Comparison of ENCODE assay signal across 1 cellular context in genomic region chr2:100262555-100263320, GRCh38.
TF ChIP-seq lines count a peak whose summit lies in the region.

No MANE protein-coding gene starts in this region.

TF ChIP-seq in K562, 482 proteins besides CTCF, POLR2A, EP300 and RAD21 (continued from another document):
- TF ChIP-seq THAP7 (CRISPR knock-in tag; IDR thresholded peaks at IDR 0.05) (no peak), U2AF2 (optimal IDR thresholded peaks at IDR 0.05; ENCODE audit: low read depth, low read length) (no peak), TCF7 (IDR thresholded peaks at IDR 0.05; ENCODE audit: borderline replicate concordance) (no peak), SMC3 (conservative IDR thresholded peaks at IDR 0.05; ENCODE audit: insufficient read depth, low read depth, low read length) (peak; percentile 97), STAG1 (CRISPR knock-in tag; IDR thresholded peaks at IDR 0.05; ENCODE audit: borderline replicate concordance) (peak; percentile 61; the same call in 1 of the 2 replicates), ATF7 (IDR thresholded peaks at IDR 0.05) (0 out of 2 replicates have a peak, but pooled peaks have one; percentile 32), CXXC5 (CRISPR knock-in tag; IDR thresholded peaks at IDR 0.05) (0 out of 2 replicates have a peak, but pooled peaks have one; percentile 12), PRDM10 (IDR thresholded peaks at IDR 0.05; ENCODE audit: partially characterized antibody) (peak; percentile 81), DEAF1 (CRISPR knock-in tag; IDR thresholded peaks at IDR 0.05) (peak; percentile 92), VEZF1 (CRISPR knock-in tag; IDR thresholded peaks at IDR 0.05) (peak; percentile 56; the same call in 1 of the 2 replicates), NEUROD1 (IDR thresholded peaks at IDR 0.05; ENCODE audit: borderline replicate concordance, low read depth, low read length, partially characterized antibody) (no peak), RB1 (IDR thresholded peaks at IDR 0.05; ENCODE audit: low read depth) (peak; percentile 34; the same call in 1 of the 2 replicates), ZSCAN32 (CRISPR knock-in tag; IDR thresholded peaks at IDR 0.05) (no peak), NBN (IDR thresholded peaks at IDR 0.05; ENCODE audit: low read depth) (0 out of 2 replicates have a peak, but pooled peaks have one; percentile 35), L3MBTL2 (IDR thresholded peaks at IDR 0.05) (0 out of 2 replicates have a peak, but pooled peaks have one; percentile 11), XRCC5 (IDR thresholded peaks at IDR 0.05; ENCODE audit: low read depth, low read length) (peak; percentile 59; the same call in 1 of the 2 replicates), ZNF639 (CRISPR knock-in tag; conservative IDR thresholded peaks at IDR 0.05 in 1 of 2, IDR thresholded peaks at IDR 0.05 in 1 of 2) (no peak), TRIM24 (IDR thresholded peaks at IDR 0.05) (0 out of 4 replicates have a peak, but pooled peaks of 1 of the 2 experiments have one; percentile 12), LCOR (CRISPR knock-in tag; IDR thresholded peaks at IDR 0.05) (0 out of 2 replicates have a peak, but pooled peaks have one; percentile 29), PKNOX1 (IDR thresholded peaks at IDR 0.05) (0 out of 2 replicates have a peak, but pooled peaks have one; percentile 7)
